ENCODE assay signal across 8 cellular contexts in the genomic region with DNA sequence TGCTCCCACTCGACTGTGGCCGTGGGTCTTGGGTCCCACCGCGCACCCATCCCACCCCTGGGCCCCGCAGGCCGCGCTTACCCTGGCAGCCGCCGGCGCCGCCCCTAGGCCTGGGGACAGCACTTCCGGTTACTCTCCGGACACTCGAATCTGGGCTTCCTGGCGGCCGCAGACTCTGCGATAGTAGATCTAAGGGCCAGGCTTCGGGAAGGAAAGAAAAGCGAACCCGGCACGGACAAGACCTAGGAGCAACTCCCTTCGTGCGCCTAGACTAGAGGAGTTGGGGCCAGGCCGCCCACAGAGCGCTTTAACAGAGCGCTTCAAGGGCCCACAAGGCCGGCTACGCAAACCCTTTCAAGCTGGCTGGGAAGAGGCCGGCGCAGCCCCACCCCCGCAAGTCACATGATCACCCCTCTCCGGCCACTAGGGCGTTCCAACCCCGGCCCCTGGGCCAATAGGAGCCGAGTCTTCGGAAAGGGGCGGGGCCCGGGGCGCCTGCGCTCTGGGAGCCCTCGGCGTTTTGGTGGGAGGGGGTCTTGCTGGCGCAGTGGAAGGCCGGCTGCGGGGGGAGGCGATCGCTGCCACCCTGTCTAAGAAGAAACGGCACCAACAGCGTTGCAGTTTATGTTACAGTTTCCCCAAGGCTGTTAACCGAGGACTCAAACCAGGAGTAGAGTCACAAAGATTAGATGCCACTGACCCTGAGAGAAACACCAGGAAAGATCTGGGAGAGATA. TPM values are rescaled to one million over a fixed set of nuclear protein-coding genes. Genes with fewer than 3 reads are reported as not detected.
DNase-seq lines count a peak whose midpoint lies in the region; ATAC-seq, FAIRE-seq and TF ChIP-seq lines count a peak whose summit lies in the region.
"Not testable (repeated sequence)": the region's sequence is repeated elsewhere in the genome, so short reads cannot be mapped to it uniquely, and the experiment has no call there.

A gene with protein sequence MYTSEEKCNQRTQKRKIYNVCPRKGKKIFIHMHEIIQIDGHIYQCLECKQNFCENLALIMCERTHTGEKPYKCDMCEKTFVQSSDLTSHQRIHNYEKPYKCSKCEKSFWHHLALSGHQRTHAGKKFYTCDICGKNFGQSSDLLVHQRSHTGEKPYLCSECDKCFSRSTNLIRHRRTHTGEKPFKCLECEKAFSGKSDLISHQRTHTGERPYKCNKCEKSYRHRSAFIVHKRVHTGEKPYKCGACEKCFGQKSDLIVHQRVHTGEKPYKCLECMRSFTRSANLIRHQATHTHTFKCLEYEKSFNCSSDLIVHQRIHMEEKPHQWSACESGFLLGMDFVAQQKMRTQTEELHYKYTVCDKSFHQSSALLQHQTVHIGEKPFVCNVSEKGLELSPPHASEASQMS (minus strand): TSS at position 387 of the 736 bp plus-strand sequence. CDS start 21,193 bp downstream, outside the sequence.

- peak within 1 kb of the TSS; percentile 78 for H3K4me3 Mint-ChIP-seq in activated CD8-positive, alpha-beta memory T cell treated with anti-CD3 and anti-CD28 coated beads, Interleukin-2, amount 10 ng/mL, durations not matched to agents 7 days and 5 days
- H3K4me3 Mint-ChIP-seq in endodermal cell, result peak within 1 kb of the TSS; percentile 80

- not testable (repeated sequence) for H2BK5ac ChIP-seq in mesendoderm (ENCODE audit: low read length)

- CTCF ChIA-PET in activated CD8-positive, alpha-beta memory T cell treated with anti-CD3 and anti-CD28 coated beads, Interleukin-2, amount 10 ng/mL, durations not matched to agents 7 days and 5 days (lab: Charles Lee), result not testable (repeated sequence)

- peaks cover 22% of the 10 kb centered on the region for H3K27me3 Mint-ChIP-seq in activated CD8-positive, alpha-beta memory T cell treated with anti-CD3 and anti-CD28 coated beads, Interleukin-2, amount 10 ng/mL, durations not matched to agents 7 days and 5 days
- peaks cover 42% of the 10 kb centered on the region for H3K27me3 Mint-ChIP-seq in endodermal cell (ENCODE audit: insufficient read depth)

- H4K8ac ChIP-seq in mesendoderm (ENCODE audit: low read depth, low read length), result not testable (repeated sequence)

- H3K79me2 ChIP-seq in mesendoderm (ENCODE audit: control insufficient read depth, insufficient read depth, low read length), result not testable (repeated sequence)

- DNase-seq in COLO829 (ENCODE audit: low spot score) (peak; percentile 98), HTR-8/SVneo (ENCODE audit: insufficient read length, low spot score) (peak; percentile 95), NOMO-1 treated with dmso at 0.1 percent for 144 hours (lab: John Stamatoyannopoulos, UW; ENCODE audit: unreplicated experiment) (peak; percentile 91), endodermal cell (peak; percentile 98), mesendoderm (peak; percentile 97)
- peak; percentile 94 for DNase-seq in activated CD8-positive, alpha-beta memory T cell treated with anti-CD3 and anti-CD28 coated beads, Interleukin-2, amount 10 ng/mL, durations not matched to agents 7 days and 5 days
- DNase-seq in stimulated activated CD8-positive, alpha-beta memory T cell treated with anti-CD3 and anti-CD28 coated beads, Interleukin-15, amount 100 ng/mL, for 1 hour (ENCODE audit: low read depth), result peak; percentile 73

- not testable (repeated sequence) for H3K9me3 ChIP-seq in endodermal cell (ENCODE audit: control insufficient read depth, low read length)

- not testable (repeated sequence) for H3K23ac ChIP-seq in mesendoderm (ENCODE audit: low read length)

- peak within 1 kb of the TSS; percentile 87 for H3K56ac ChIP-seq in mesendoderm (ENCODE audit: low read length)

- not testable (repeated sequence) for H3K4ac ChIP-seq in mesendoderm (ENCODE audit: low read depth, low read length)

- H3K4me1 Mint-ChIP-seq in activated CD8-positive, alpha-beta memory T cell treated with anti-CD3 and anti-CD28 coated beads, Interleukin-2, amount 10 ng/mL, durations not matched to agents 7 days and 5 days, result peaks cover 18% of the 10 kb centered on the region
- not testable (repeated sequence) for H3K4me1 Mint-ChIP-seq in endodermal cell

- H3K4me2 ChIP-seq in mesendoderm (ENCODE audit: low read length), result peak within 1 kb of the TSS; percentile 69

- H3K36me3 ChIP-seq in endodermal cell (ENCODE audit: control insufficient read depth, insufficient read depth, low read length), result peaks cover 29% of the 10 kb centered on the region
- H3K36me3 ChIP-seq in mesendoderm (ENCODE audit: control insufficient read depth, insufficient read depth, low read length), result not testable (repeated sequence)

- H3K9me3 Mint-ChIP-seq in activated CD8-positive, alpha-beta memory T cell treated with anti-CD3 and anti-CD28 coated beads, Interleukin-2, amount 10 ng/mL, durations not matched to agents 7 days and 5 days (ENCODE audit: low read depth); endodermal cell: not testable (repeated sequence)

- H2AK5ac ChIP-seq in mesendoderm (ENCODE audit: low read length), result not testable (repeated sequence)

- not testable (repeated sequence) for H4K5ac ChIP-seq in mesendoderm (ENCODE audit: low read length)

- peaks cover 30% of the 10 kb centered on the region for H3K36me3 Mint-ChIP-seq in activated CD8-positive, alpha-beta memory T cell treated with anti-CD3 and anti-CD28 coated beads, Interleukin-2, amount 10 ng/mL, durations not matched to agents 7 days and 5 days
- H3K36me3 Mint-ChIP-seq in endodermal cell (ENCODE audit: low read depth), result peaks cover 17% of the 10 kb centered on the region

- not testable (repeated sequence) for H2BK120ac ChIP-seq in mesendoderm (ENCODE audit: low read depth, low read length)

- H3K4me3 ChIP-seq in endodermal cell (ENCODE audit: low read length), result peak within 1 kb of the TSS; percentile 89
- H3K4me3 ChIP-seq in mesendoderm (ENCODE audit: low read length), result peak within 1 kb of the TSS; percentile 94

- H3K9ac ChIP-seq in endodermal cell (ENCODE audit: extremely low read depth, low read length, poor library complexity, severe bottlenecking), result peak within 1 kb of the TSS; percentile 56
- H3K9ac ChIP-seq in mesendoderm (ENCODE audit: low read length), result peak within 1 kb of the TSS; percentile 96

- not testable (repeated sequence) for H3K4me1 ChIP-seq in endodermal cell (ENCODE audit: control insufficient read depth, insufficient read depth, low read length); mesendoderm (ENCODE audit: control insufficient read depth, low read depth, low read length)

- not testable (repeated sequence) for H3K79me1 ChIP-seq in mesendoderm (ENCODE audit: low read length)

- not testable (repeated sequence) for H3K27ac ChIP-seq in endodermal cell (ENCODE audit: low read depth, low read length); mesendoderm (ENCODE audit: low read depth, low read length)

- peak within 1 kb of the TSS; percentile 36 for H3K27ac Mint-ChIP-seq in activated CD8-positive, alpha-beta memory T cell treated with anti-CD3 and anti-CD28 coated beads, Interleukin-2, amount 10 ng/mL, durations not matched to agents 7 days and 5 days
- peak within 1 kb of the TSS; percentile 79 for H3K27ac Mint-ChIP-seq in endodermal cell

- 0% methylated on average over 6 to 46 of the region's 50 CpGs for WGBS in endodermal cell (ENCODE audit: insufficient coverage in 1 of 2, insufficient read length in 1 of 2), 2 experiments
- no CpG with 5 or more reads among the region's 50 CpGs for WGBS in mesendoderm (ENCODE audit: extremely low coverage, insufficient coverage, low lambda C conversion rate)

- TF ChIP-seq CTCF in endodermal cell (conservative IDR thresholded peaks at IDR 0.05), result not testable (repeated sequence)

- H2BK15ac ChIP-seq in mesendoderm (replicated peaks; ENCODE audit: low read depth), result not testable (repeated sequence)

- peak; percentile 60 for FAIRE-seq in HTR-8/SVneo (lab: Jason Lieb, UNC)

- H3K18ac ChIP-seq in mesendoderm (ENCODE audit: low read length), result peak within 1 kb of the TSS; percentile 32

- H3K27me3 ChIP-seq in endodermal cell (ENCODE audit: control insufficient read depth, insufficient read depth, low read length, poor library complexity, severe bottlenecking), result peaks cover 42% of the 10 kb centered on the region
- not testable (repeated sequence) for H3K27me3 ChIP-seq in mesendoderm (ENCODE audit: insufficient read depth, low read length, poor library complexity)

- ATAC-seq in GM21367 (IDR thresholded peaks at IDR 0.05; ENCODE audit: unreplicated experiment), result peak; percentile 96
- ATAC-seq in activated CD8-positive, alpha-beta memory T cell treated with anti-CD3 and anti-CD28 coated beads, Interleukin-2, amount 10 ng/mL, durations not matched to agents 7 days and 5 days, result peak; percentile 100

RNA-seq across cellular contexts. Expression of the gene that starts here (rescaled TPM):
- total RNA-seq in activated CD8-positive, alpha-beta memory T cell treated with anti-CD3 and anti-CD28 coated beads, Interleukin-2, amount 10 ng/mL, durations not matched to agents 7 days and 5 days, result 10 to 100 TPM; 12.0 to 13.7 TPM
- 10 to 100 TPM; 42.5 to 59.9 TPM for total RNA-seq in endodermal cell
- 35.3 TPM for polyA plus RNA-seq in endodermal cell (2013, experiment 1 of 2)
- 30.1 TPM for polyA plus RNA-seq in endodermal cell (2013, experiment 2 of 2)
- 7.4 TPM for polyA plus RNA-seq in mesendoderm (2013, experiment 1 of 2)
- 7.7 TPM for polyA plus RNA-seq in mesendoderm (2013, experiment 2 of 2)
